ENCODE assay signal across 8 cellular contexts in genomic region chr12:124422570-124423523, GRCh38.
DNase-seq lines count a peak whose midpoint lies in the region; ATAC-seq, FAIRE-seq and TF ChIP-seq lines count a peak whose summit lies in the region.

No MANE protein-coding gene starts in this region.

- intact Hi-C loops in PC-9 (cut with micrococcal nuclease; ENCODE audit: unreplicated experiment), result loop anchor here (1.0 to 2.0 kb wide), 6 partner anchors 18 to 144 kb away; partner anchors contain the start of gene NCOR2
- intact Hi-C loops in esophagus muscularis mucosa (cut with DNase I), result loop anchor here (5.0 kb wide), 2 partner anchors 41 to 94 kb away; no protein-coding TSS in a partner anchor

- H3K36me3 ChIP-seq in PC-9 (ENCODE audit: low read depth), result peaks cover 16% of the 10 kb centered on the region
- peaks cover 7 to 69% (median 50%) of the 10 kb centered on the region in 4 donors for H3K36me3 ChIP-seq in esophagus muscularis mucosa
- peaks cover 31 to 35% of the 10 kb centered on the region in 2 donors for H3K36me3 ChIP-seq in muscle layer of duodenum (ENCODE audit: control insufficient read depth in 1 of 2, insufficient read depth in 2 of 2, low read length in 2 of 2)

- H3F3A ChIP-seq in PC-9 (ENCODE audit: insufficient read depth, low read depth), result peaks cover 46% of the 10 kb centered on the region

- H3K27me3 ChIP-seq in PC-9 (ENCODE audit: insufficient read depth, low read depth), result no peaks in the 10 kb centered on the region
- no peaks in the 10 kb centered on the region for H3K27me3 ChIP-seq in esophagus muscularis mucosa
- no peaks in the 10 kb centered on the region for H3K27me3 ChIP-seq in muscle layer of duodenum (ENCODE audit: low read depth, low read length)

- ATAC-seq in HG02610 (IDR thresholded peaks at IDR 0.05; ENCODE audit: unreplicated experiment), result no peak

- H3K9me2 ChIP-seq in PC-9 (ENCODE audit: insufficient read depth), result no peaks in the 10 kb centered on the region

- H3K4me2 ChIP-seq in PC-9, result peak overlapping the region; percentile 89

- H3K4me1 ChIP-seq in PC-9 (replicated peaks; ENCODE audit: insufficient read depth) (peaks cover 32% of the 10 kb centered on the region), esophagus muscularis mucosa (peaks cover 58 to 79% (median 71%) of the 10 kb centered on the region in 4 donors), muscle layer of duodenum (ENCODE audit: control insufficient read depth in 1 of 2, insufficient read depth in 2 of 2, low read length in 2 of 2) (peaks cover 9 to 51% of the 10 kb centered on the region in 2 donors)

- POLR2A ChIA-PET in PC-9 (lab: Charles Lee; ENCODE audit: unreplicated experiment), result interaction anchor here (0.6 to 0.7 kb wide), 5 partner anchors 18 to 518 kb away, joined by 3 to 6 read pairs (median 5); no protein-coding TSS in a partner anchor

- H3K9me3 ChIP-seq in PC-9 (ENCODE audit: insufficient read depth, low read depth) (no peaks in the 10 kb centered on the region), esophagus muscularis mucosa (no peaks in the 10 kb centered on the region), muscle layer of duodenum (ENCODE audit: control insufficient read depth in 1 of 2, low read length in 2 of 2) (no peaks in the 10 kb centered on the region)

- no peaks in the 10 kb centered on the region for H4K20me1 ChIP-seq in PC-9 (ENCODE audit: insufficient read depth)

- peak; percentile 75 for TF ChIP-seq EP300 in esophagus muscularis mucosa (IDR thresholded peaks at IDR 0.05)

- whole genome bisulfite sequencing in esophagus muscularis mucosa, result 37% methylated on average over 14 of the region's 37 CpGs

- DNase-seq in GOT3 (lab: John Stamatoyannopoulos, UW) (peak; percentile 64), PC-9 (peak; percentile 84 to 96), esophagus muscularis mucosa (ENCODE audit: extremely low spot score) (peak; percentile 98), GM12891 (ENCODE audit: insufficient read length, low spot score) (no peak)
- DNase-seq in activated CD4-positive, alpha-beta T cell treated with anti-CD3 and anti-CD28 coated beads, Interleukin-2, amount 50 U/mL, for 4 hours, result no peak
- DNase-seq in activated CD8-positive, alpha-beta memory T cell treated with anti-CD3 and anti-CD28 coated beads for 24 hours, result no peak

- H2AFZ ChIP-seq in PC-9, result no peak overlapping the region

- H3K27ac ChIP-seq in PC-9 (peak overlapping the region; percentile 91), esophagus muscularis mucosa (replicated peaks in 1 of 4) (peak overlapping the region; percentile 88 to 97 (median 93)), muscle layer of duodenum (ENCODE audit: low read length) (peak overlapping the region; percentile 89)

- no peak for FAIRE-seq in GM12891 (lab: Jason Lieb, UNC)

- TF ChIP-seq CTCF in PC-9 (conservative IDR thresholded peaks at IDR 0.05), result no peak
- peak in 1 of 3 experiments; percentile 10 for TF ChIP-seq CTCF in esophagus muscularis mucosa (IDR thresholded peaks at IDR 0.05)

- H3K4me3 ChIP-seq in PC-9 (peak overlapping the region; percentile 49; the same call in 1 of the 2 replicates), esophagus muscularis mucosa (peak overlapping the region; percentile 23 to 53 (median 30)), muscle layer of duodenum (ENCODE audit: low read depth in 1 of 2, low read length in 2 of 2) (peak overlapping the region in 1 of 2 donors; percentile 27)

- CTCF ChIA-PET in PC-9 (lab: Charles Lee), result interaction anchor here (0.6 kb wide), 1 partner anchor 63 kb away, joined by 3 read pairs; no protein-coding TSS in a partner anchor

- TF ChIP-seq POLR2A in esophagus muscularis mucosa (IDR thresholded peaks at IDR 0.05; ENCODE audit: low read depth), result no peak
- no peak for TF ChIP-seq POLR2A in GM12891 (IDR thresholded peaks at IDR 0.05; ENCODE audit: low read depth, low read length)

- peaks cover 16% of the 10 kb centered on the region; the same call in 1 of the 2 replicates for H3K79me2 ChIP-seq in PC-9 (ENCODE audit: low read depth)

- no TSS peak for BruUV-seq in PC-9 (replicated peaks; lab: Mats Ljungman, UMichigan)

TF ChIP-seq in GM12891, 5 proteins besides CTCF, POLR2A, EP300 and RAD21:
- TF ChIP-seq POLR2AphosphoS5 (IDR thresholded peaks at IDR 0.05; ENCODE audit: low read depth, low read length), result no peak
- TF ChIP-seq SPI1 (IDR thresholded peaks at IDR 0.05; ENCODE audit: low read depth, low read length), result no peak
- no peak for TF ChIP-seq POU2F2 (IDR thresholded peaks at IDR 0.05; ENCODE audit: low read depth, low read length)
- no peak for TF ChIP-seq TAF1 (IDR thresholded peaks at IDR 0.05; ENCODE audit: low read depth, low read length)
- no peak for TF ChIP-seq PAX5 (IDR thresholded peaks at IDR 0.05; ENCODE audit: insufficient read depth, low read length, severe bottlenecking)

Comparison
In these comparisons a context has a peak if more than half of its experiments do, and no peak if none do; other contexts are left out.
1. DNase-seq: peak in GOT3 (single experiment), PC-9 (2 of 2) and esophagus muscularis mucosa (single experiment); none in GM12891 (single experiment), activated CD4-positive, alpha-beta T cell treated with anti-CD3 and anti-CD28 coated beads, Interleukin-2, amount 50 U/mL, for 4 hours (0 of 2) and activated CD8-positive, alpha-beta memory T cell treated with anti-CD3 and anti-CD28 coated beads for 24 hours (single experiment).
2. Peak in every context shown above with its lines, with median percentiles within 50 percentile points of each other: H3K27ac ChIP-seq.